In genomic region chr5:161545701-161546462, GRCh38 we compare ENCODE assay signal across 10 cellular contexts. TPM values are rescaled to one million over a fixed set of nuclear protein-coding genes. Genes with fewer than 3 reads are reported as not detected.
DNase-seq lines count a peak whose midpoint lies in the region; TF ChIP-seq lines count a peak whose summit lies in the region.
"Had no signal": no experiment of that assay in that cellular context is flagged by ENCODE, and none has a peak within 500 bp of the region (broad histone marks: within the 10 kb centered on the region; RNA-seq: fewer than 3 reads in every experiment).

No MANE protein-coding gene starts in this region.

- peaks cover 3% of the 10 kb centered on the region; the same call in 1 of the 2 replicates for H3K9me3 Mint-ChIP-seq in HFFc6

- no peaks in the 10 kb centered on the region for H3K36me3 Mint-ChIP-seq in HFFc6 (ENCODE audit: low read depth)

- H3K27me3 Mint-ChIP-seq in HFFc6 (ENCODE audit: insufficient read depth) = peaks cover 14% of the 10 kb centered on the region

- H2AFZ ChIP-seq in parathyroid adenoma = peak overlapping the region; percentile 22

- H3K27me3 ChIP-seq in parathyroid adenoma (ENCODE audit: control insufficient read depth, insufficient read depth, low read length) = peaks cover 4% of the 10 kb centered on the region

- H3K79me2 ChIP-seq in parathyroid adenoma = no peaks in the 10 kb centered on the region

- peak; percentile 16 for DNase-seq in GM12865 (ENCODE audit: low read depth)
- no peak for DNase-seq in HFFc6
- DNase-seq in activated gamma-delta T cell (lab: John Stamatoyannopoulos, UW) = no peak
- DNase-seq in NCI-H1092 treated with DMSO at 0.1 percent for 48 hours (lab: John Stamatoyannopoulos, UW) = no peak
- no peak for DNase-seq in NCI-H1436 treated with DMSO at 0.1 percent for 48 hours (lab: John Stamatoyannopoulos, UW)
- DNase-seq in activated CD4-positive, CD25-positive, alpha-beta regulatory T cell treated with anti-CD3 and anti-CD28 coated beads, Interleukin-2, amount 50 U/mL, for 72 hours = no peak
- DNase-seq: IMR-90 had no signal

- H3K27ac Mint-ChIP-seq in HFFc6 = no peak overlapping the region

- H3K4me1 Mint-ChIP-seq in HFFc6 (ENCODE audit: low read depth) = 0 out of 2 replicates have a peak, but pooled peaks cover 7% of the 10 kb centered on the region

- no peaks in the 10 kb centered on the region for H3K9me3 ChIP-seq in parathyroid adenoma (ENCODE audit: control insufficient read depth, low read length)

- TF ChIP-seq CTCF in GM12865 (IDR thresholded peaks at IDR 0.05; ENCODE audit: insufficient read depth, low read depth, low read length, missing control alignments) (no peak), HFFc6 (IDR thresholded peaks at IDR 0.05) (no peak), parathyroid adenoma (IDR thresholded peaks at IDR 0.05) (no peak)

- peak overlapping the region; percentile 66 for H3K4me2 ChIP-seq in parathyroid adenoma (ENCODE audit: low read length)

- H3K36me3 ChIP-seq in parathyroid adenoma (ENCODE audit: control insufficient read depth, insufficient read depth, low read length) = no peaks in the 10 kb centered on the region

- H3K27ac ChIP-seq in angular gyrus (ENCODE audit: low read depth, low read length) (peak overlapping the region; percentile 55), parathyroid adenoma (no peak overlapping the region)
- H3K27ac ChIP-seq: epithelial cell of prostate had no signal

- H3K4me1 ChIP-seq in parathyroid adenoma = no peaks in the 10 kb centered on the region

- peak overlapping the region; percentile 56 for H3K4me3 Mint-ChIP-seq in HFFc6

- H3K4me3 ChIP-seq in GM12865 (ENCODE audit: low read depth, low read length) (peak overlapping the region; percentile 87), parathyroid adenoma (ENCODE audit: low read depth, low read length) (peak overlapping the region; percentile 48)

- H3K9ac ChIP-seq in parathyroid adenoma = no peak overlapping the region

RNA-seq across cellular contexts. Expression of gene GABRB2, which starts 0.6 kb away (rescaled TPM):
- not detected for total RNA-seq in HFFc6 (2021; fragmentation: NEBNext Ultra II Directional; extraction: Animal tissue kit (Norgen Biotek cat#: 25700))
- total RNA-seq: IMR-90 had no signal
